In genomic region chr16:88768041-88768876, GRCh38 we compare ENCODE assay signal across 9 cellular contexts. TPM values are rescaled to one million over a fixed set of nuclear protein-coding genes. Genes with fewer than 3 reads are reported as not detected.
DNase-seq lines count a peak whose midpoint lies in the region; ATAC-seq and TF ChIP-seq lines count a peak whose summit lies in the region.
"Had no signal": no experiment of that assay in that cellular context is flagged by ENCODE, and none has a peak within 500 bp of the region (broad histone marks: within the 10 kb centered on the region; RNA-seq: fewer than 3 reads in every experiment).

No MANE protein-coding gene starts in this region.

- no peak for TF ChIP-seq EP300 in esophagus muscularis mucosa (IDR thresholded peaks at IDR 0.05)

- intact Hi-C loops in esophagus muscularis mucosa (cut with DNase I), result no loop called here

- no peak for TF ChIP-seq POLR2A in esophagus muscularis mucosa (IDR thresholded peaks at IDR 0.05; ENCODE audit: low read depth)

- H3K4me1 ChIP-seq in esophagus muscularis mucosa, result peaks cover 73 to 100% (median 99%) of the 10 kb centered on the region in 4 donors

- TF ChIP-seq CTCF in AG10803 (conservative IDR thresholded peaks at IDR 0.05; ENCODE audit: low read length), result no peak
- TF ChIP-seq CTCF in esophagus muscularis mucosa (IDR thresholded peaks at IDR 0.05), result peak in 1 of 3 experiments; percentile 13
- TF ChIP-seq CTCF in omental fat pad (IDR thresholded peaks at IDR 0.05), result no peak

- 25% methylated on average over 18 of the region's 30 CpGs for WGBS in esophagus muscularis mucosa

- H3K36me3 ChIP-seq in esophagus muscularis mucosa, result peaks cover 0 to 11% (median 2%) of the 10 kb centered on the region in 4 donors

- H3K4me3 ChIP-seq in AG10803 (ENCODE audit: low read length), result no peak overlapping the region
- H3K4me3 ChIP-seq in esophagus muscularis mucosa, result peak overlapping the region; percentile 25 to 35 (median 28)

- no peaks in the 10 kb centered on the region for H3K27me3 ChIP-seq in esophagus muscularis mucosa

- no peaks in the 10 kb centered on the region for H3K9me3 ChIP-seq in esophagus muscularis mucosa

- ATAC-seq in omental fat pad (ENCODE audit: low FRiP score) (peak; percentile 37), HG03280 (IDR thresholded peaks at IDR 0.05; ENCODE audit: unreplicated experiment) (no peak)

- H3K27ac ChIP-seq in esophagus muscularis mucosa (replicated peaks in 1 of 4), result peak overlapping the region; percentile 88 to 92 (median 92)

- DNase-seq in AG10803 (ENCODE audit: low read depth) (peak; percentile 65), NCI-H524 (lab: John Stamatoyannopoulos, UW) (peak; percentile 99), esophagus muscularis mucosa (ENCODE audit: extremely low spot score) (no peak), omental fat pad (ENCODE audit: low spot score) (no peak), NCI-H2081 treated with DMSO at 0.1 percent for 48 hours (lab: John Stamatoyannopoulos, UW) (no peak), superior temporal gyrus (ENCODE audit: extremely low spot score) (no peak)
- no peak for DNase-seq in stimulated activated naive CD4-positive, alpha-beta T cell (lab: John Stamatoyannopoulos, UW)
- DNase-seq: MM.1S had no signal

RNA-seq across cellular contexts. Expression of gene PIEZO1, which starts 16.8 kb away (rescaled TPM):
- total RNA-seq in esophagus muscularis mucosa (100 to 1,000 TPM; 140 to 298 (median 182) TPM), omental fat pad (100 to 1,000 TPM; 151 to 315 (median 249) TPM)

RNA-seq across cellular contexts. Expression of gene CDT1, which starts 35.3 kb away (rescaled TPM):
- 1 to 10 TPM in 1 of 4 donors, under 1 TPM in 2, not detected in 1; 0.17 to 1.4 (median 0.34) TPM for total RNA-seq in esophagus muscularis mucosa
- total RNA-seq in omental fat pad, result 1 to 10 TPM in 2 of 4 donors, under 1 TPM in 2; 0.19 to 3.5 (median 1.6) TPM

RNA-seq across cellular contexts. Expression of gene APRT, which starts 43.5 kb away (rescaled TPM):
- total RNA-seq in esophagus muscularis mucosa, result 100 to 1,000 TPM in 2 of 4 donors, 10 to 100 TPM in 2; 60.6 to 141 (median 98.6) TPM
- 100 to 1,000 TPM in 3 of 4 donors, 10 to 100 TPM in 1; 94.4 to 127 (median 115) TPM for total RNA-seq in omental fat pad

Comparison
In these comparisons a context has a peak if more than half of its experiments do, and no peak if none do; other contexts are left out.
1. DNase-seq: peak in AG10803 (single experiment) and NCI-H524 (2 of 2); none in esophagus muscularis mucosa (single experiment), omental fat pad (single experiment), stimulated activated naive CD4-positive, alpha-beta T cell (0 of 6), NCI-H2081 treated with DMSO at 0.1 percent for 48 hours (single experiment) and superior temporal gyrus (single experiment).